7 cellular contexts compared by ENCODE assay signal in genomic region chr4:66028668-66029067, GRCh38.
"Had no signal": no experiment of that assay in that cellular context is flagged by ENCODE, and none has a peak within 500 bp of the region (broad histone marks: within the 10 kb centered on the region; RNA-seq: fewer than 3 reads in every experiment).

No MANE protein-coding gene starts in this region.

- DNase-seq: GDM1, GF-D8 had no signal

- FAIRE-seq: GM12878, GM12891, GM12892, GM18507, GM19239 had no signal

- H3K4me3 ChIP-seq: GM12878 had no signal
